Comparison of ENCODE assay signal across 1 cellular context in the genomic region with DNA sequence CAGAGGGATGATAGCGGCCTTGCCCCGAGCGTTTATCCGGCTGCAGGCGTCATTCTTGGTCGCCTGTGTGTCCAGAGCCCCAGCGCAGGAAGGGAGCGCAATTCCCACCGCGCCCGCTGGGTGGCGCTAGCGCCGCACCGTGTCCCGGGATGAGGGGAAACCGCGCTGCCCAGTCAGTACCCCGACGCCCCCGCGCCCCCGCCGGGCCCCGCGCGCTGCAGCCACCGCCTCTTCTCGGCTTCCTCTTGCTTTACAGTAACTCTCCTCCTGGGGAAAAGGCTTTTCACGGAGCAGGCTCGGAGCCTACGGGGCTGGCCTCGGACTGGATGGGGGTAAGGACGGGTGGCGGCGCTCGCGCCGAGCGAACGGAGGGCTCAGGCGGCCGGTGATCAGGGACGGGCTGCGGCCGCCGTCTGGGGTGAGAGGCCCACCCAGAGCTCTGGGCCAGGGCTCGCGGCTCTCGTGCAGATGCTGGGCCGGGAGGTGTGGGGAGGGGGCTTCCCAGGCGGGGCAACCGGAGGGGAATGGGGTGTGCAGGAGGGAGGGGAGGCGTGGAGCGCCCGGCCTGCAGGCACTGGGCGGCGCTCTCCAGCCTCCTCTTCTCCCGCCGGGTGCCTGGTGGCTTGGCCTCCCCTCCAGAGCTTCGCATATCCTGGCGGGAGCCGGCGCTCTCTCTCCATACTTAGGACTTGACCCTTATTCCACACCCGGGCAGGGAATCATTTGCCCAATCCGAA.
TF ChIP-seq lines count a peak whose summit lies in the region.

No MANE protein-coding gene starts in this region.

TF ChIP-seq in K562, 482 proteins besides CTCF, POLR2A, EP300 and RAD21 (continued from another document and continues in another):
- TF ChIP-seq, protein P1, sequence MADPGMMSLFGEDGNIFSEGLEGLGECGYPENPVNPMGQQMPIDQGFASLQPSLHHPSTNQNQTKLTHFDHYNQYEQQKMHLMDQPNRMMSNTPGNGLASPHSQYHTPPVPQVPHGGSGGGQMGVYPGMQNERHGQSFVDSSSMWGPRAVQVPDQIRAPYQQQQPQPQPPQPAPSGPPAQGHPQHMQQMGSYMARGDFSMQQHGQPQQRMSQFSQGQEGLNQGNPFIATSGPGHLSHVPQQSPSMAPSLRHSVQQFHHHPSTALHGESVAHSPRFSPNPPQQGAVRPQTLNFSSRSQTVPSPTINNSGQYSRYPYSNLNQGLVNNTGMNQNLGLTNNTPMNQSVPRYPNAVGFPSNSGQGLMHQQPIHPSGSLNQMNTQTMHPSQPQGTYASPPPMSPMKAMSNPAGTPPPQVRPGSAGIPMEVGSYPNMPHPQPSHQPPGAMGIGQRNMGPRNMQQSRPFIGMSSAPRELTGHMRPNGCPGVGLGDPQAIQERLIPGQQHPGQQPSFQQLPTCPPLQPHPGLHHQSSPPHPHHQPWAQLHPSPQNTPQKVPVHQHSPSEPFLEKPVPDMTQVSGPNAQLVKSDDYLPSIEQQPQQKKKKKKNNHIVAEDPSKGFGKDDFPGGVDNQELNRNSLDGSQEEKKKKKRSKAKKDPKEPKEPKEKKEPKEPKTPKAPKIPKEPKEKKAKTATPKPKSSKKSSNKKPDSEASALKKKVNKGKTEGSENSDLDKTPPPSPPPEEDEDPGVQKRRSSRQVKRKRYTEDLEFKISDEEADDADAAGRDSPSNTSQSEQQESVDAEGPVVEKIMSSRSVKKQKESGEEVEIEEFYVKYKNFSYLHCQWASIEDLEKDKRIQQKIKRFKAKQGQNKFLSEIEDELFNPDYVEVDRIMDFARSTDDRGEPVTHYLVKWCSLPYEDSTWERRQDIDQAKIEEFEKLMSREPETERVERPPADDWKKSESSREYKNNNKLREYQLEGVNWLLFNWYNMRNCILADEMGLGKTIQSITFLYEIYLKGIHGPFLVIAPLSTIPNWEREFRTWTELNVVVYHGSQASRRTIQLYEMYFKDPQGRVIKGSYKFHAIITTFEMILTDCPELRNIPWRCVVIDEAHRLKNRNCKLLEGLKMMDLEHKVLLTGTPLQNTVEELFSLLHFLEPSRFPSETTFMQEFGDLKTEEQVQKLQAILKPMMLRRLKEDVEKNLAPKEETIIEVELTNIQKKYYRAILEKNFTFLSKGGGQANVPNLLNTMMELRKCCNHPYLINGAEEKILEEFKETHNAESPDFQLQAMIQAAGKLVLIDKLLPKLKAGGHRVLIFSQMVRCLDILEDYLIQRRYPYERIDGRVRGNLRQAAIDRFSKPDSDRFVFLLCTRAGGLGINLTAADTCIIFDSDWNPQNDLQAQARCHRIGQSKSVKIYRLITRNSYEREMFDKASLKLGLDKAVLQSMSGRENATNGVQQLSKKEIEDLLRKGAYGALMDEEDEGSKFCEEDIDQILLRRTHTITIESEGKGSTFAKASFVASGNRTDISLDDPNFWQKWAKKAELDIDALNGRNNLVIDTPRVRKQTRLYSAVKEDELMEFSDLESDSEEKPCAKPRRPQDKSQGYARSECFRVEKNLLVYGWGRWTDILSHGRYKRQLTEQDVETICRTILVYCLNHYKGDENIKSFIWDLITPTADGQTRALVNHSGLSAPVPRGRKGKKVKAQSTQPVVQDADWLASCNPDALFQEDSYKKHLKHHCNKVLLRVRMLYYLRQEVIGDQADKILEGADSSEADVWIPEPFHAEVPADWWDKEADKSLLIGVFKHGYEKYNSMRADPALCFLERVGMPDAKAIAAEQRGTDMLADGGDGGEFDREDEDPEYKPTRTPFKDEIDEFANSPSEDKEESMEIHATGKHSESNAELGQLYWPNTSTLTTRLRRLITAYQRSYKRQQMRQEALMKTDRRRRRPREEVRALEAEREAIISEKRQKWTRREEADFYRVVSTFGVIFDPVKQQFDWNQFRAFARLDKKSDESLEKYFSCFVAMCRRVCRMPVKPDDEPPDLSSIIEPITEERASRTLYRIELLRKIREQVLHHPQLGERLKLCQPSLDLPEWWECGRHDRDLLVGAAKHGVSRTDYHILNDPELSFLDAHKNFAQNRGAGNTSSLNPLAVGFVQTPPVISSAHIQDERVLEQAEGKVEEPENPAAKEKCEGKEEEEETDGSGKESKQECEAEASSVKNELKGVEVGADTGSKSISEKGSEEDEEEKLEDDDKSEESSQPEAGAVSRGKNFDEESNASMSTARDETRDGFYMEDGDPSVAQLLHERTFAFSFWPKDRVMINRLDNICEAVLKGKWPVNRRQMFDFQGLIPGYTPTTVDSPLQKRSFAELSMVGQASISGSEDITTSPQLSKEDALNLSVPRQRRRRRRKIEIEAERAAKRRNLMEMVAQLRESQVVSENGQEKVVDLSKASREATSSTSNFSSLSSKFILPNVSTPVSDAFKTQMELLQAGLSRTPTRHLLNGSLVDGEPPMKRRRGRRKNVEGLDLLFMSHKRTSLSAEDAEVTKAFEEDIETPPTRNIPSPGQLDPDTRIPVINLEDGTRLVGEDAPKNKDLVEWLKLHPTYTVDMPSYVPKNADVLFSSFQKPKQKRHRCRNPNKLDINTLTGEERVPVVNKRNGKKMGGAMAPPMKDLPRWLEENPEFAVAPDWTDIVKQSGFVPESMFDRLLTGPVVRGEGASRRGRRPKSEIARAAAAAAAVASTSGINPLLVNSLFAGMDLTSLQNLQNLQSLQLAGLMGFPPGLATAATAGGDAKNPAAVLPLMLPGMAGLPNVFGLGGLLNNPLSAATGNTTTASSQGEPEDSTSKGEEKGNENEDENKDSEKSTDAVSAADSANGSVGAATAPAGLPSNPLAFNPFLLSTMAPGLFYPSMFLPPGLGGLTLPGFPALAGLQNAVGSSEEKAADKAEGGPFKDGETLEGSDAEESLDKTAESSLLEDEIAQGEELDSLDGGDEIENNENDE (IDR thresholded peaks at IDR 0.05; ENCODE audit: low read depth, low read length), result no peak
- TF ChIP-seq EGR1 (conservative IDR thresholded peaks at IDR 0.05) (peak; percentile 94), PHF8 (IDR thresholded peaks at IDR 0.05; ENCODE audit: borderline replicate concordance, low read length) (peak; percentile 25; the same call in 1 of the 2 replicates), NFATC3 (IDR thresholded peaks at IDR 0.05) (no peak), NRF1 (conservative IDR thresholded peaks at IDR 0.05 in 1 of 2, IDR thresholded peaks at IDR 0.05 in 1 of 2) (peak; percentile 44 to 59; a peak in 3 of 4 replicates), ZSCAN32 (CRISPR knock-in tag; IDR thresholded peaks at IDR 0.05) (no peak), C11orf30 (IDR thresholded peaks at IDR 0.05; ENCODE audit: low read depth) (peak; percentile 19; the same call in 1 of the 2 replicates), ZNF12 (CRISPR knock-in tag; IDR thresholded peaks at IDR 0.05) (peak; percentile 27; the same call in 1 of the 2 replicates), L3MBTL2 (IDR thresholded peaks at IDR 0.05) (peak; percentile 56), STAG1 (CRISPR knock-in tag; IDR thresholded peaks at IDR 0.05; ENCODE audit: borderline replicate concordance) (peak; percentile 81), RB1 (IDR thresholded peaks at IDR 0.05; ENCODE audit: low read depth) (peak; percentile 49; the same call in 1 of the 2 replicates), ZNF324 (CRISPR knock-in tag; IDR thresholded peaks at IDR 0.05) (no peak), BHLHE40 (IDR thresholded peaks at IDR 0.05; ENCODE audit: low read length) (peak; percentile 31; the same call in 1 of the 2 replicates)
- TF ChIP-seq, protein P2, sequence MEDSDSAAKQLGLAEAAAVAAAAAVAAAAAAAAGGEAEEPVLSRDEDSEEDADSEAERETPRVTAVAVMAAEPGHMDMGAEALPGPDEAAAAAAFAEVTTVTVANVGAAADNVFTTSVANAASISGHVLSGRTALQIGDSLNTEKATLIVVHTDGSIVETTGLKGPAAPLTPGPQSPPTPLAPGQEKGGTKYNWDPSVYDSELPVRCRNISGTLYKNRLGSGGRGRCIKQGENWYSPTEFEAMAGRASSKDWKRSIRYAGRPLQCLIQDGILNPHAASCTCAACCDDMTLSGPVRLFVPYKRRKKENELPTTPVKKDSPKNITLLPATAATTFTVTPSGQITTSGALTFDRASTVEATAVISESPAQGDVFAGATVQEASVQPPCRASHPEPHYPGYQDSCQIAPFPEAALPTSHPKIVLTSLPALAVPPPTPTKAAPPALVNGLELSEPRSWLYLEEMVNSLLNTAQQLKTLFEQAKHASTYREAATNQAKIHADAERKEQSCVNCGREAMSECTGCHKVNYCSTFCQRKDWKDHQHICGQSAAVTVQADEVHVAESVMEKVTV (CRISPR knock-in tag; IDR thresholded peaks at IDR 0.05), result peak; percentile 62
- TF ChIP-seq, protein P3, sequence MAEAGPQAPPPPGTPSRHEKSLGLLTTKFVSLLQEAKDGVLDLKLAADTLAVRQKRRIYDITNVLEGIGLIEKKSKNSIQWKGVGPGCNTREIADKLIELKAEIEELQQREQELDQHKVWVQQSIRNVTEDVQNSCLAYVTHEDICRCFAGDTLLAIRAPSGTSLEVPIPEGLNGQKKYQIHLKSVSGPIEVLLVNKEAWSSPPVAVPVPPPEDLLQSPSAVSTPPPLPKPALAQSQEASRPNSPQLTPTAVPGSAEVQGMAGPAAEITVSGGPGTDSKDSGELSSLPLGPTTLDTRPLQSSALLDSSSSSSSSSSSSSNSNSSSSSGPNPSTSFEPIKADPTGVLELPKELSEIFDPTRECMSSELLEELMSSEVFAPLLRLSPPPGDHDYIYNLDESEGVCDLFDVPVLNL (CRISPR knock-in tag; IDR thresholded peaks at IDR 0.05; ENCODE audit: low read depth), result 0 out of 2 replicates have a peak, but pooled peaks have one; percentile 9
- TF ChIP-seq, protein P4, sequence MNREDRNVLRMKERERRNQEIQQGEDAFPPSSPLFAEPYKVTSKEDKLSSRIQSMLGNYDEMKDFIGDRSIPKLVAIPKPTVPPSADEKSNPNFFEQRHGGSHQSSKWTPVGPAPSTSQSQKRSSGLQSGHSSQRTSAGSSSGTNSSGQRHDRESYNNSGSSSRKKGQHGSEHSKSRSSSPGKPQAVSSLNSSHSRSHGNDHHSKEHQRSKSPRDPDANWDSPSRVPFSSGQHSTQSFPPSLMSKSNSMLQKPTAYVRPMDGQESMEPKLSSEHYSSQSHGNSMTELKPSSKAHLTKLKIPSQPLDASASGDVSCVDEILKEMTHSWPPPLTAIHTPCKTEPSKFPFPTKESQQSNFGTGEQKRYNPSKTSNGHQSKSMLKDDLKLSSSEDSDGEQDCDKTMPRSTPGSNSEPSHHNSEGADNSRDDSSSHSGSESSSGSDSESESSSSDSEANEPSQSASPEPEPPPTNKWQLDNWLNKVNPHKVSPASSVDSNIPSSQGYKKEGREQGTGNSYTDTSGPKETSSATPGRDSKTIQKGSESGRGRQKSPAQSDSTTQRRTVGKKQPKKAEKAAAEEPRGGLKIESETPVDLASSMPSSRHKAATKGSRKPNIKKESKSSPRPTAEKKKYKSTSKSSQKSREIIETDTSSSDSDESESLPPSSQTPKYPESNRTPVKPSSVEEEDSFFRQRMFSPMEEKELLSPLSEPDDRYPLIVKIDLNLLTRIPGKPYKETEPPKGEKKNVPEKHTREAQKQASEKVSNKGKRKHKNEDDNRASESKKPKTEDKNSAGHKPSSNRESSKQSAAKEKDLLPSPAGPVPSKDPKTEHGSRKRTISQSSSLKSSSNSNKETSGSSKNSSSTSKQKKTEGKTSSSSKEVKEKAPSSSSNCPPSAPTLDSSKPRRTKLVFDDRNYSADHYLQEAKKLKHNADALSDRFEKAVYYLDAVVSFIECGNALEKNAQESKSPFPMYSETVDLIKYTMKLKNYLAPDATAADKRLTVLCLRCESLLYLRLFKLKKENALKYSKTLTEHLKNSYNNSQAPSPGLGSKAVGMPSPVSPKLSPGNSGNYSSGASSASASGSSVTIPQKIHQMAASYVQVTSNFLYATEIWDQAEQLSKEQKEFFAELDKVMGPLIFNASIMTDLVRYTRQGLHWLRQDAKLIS (CRISPR knock-in tag; IDR thresholded peaks at IDR 0.05), result no peak; the same call in 1 of the 2 replicates
- TF ChIP-seq, protein P5, sequence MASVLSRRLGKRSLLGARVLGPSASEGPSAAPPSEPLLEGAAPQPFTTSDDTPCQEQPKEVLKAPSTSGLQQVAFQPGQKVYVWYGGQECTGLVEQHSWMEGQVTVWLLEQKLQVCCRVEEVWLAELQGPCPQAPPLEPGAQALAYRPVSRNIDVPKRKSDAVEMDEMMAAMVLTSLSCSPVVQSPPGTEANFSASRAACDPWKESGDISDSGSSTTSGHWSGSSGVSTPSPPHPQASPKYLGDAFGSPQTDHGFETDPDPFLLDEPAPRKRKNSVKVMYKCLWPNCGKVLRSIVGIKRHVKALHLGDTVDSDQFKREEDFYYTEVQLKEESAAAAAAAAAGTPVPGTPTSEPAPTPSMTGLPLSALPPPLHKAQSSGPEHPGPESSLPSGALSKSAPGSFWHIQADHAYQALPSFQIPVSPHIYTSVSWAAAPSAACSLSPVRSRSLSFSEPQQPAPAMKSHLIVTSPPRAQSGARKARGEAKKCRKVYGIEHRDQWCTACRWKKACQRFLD (CRISPR knock-in tag; IDR thresholded peaks at IDR 0.05), result peak; percentile 44; the same call in 1 of the 2 replicates
- TF ChIP-seq, protein P6, sequence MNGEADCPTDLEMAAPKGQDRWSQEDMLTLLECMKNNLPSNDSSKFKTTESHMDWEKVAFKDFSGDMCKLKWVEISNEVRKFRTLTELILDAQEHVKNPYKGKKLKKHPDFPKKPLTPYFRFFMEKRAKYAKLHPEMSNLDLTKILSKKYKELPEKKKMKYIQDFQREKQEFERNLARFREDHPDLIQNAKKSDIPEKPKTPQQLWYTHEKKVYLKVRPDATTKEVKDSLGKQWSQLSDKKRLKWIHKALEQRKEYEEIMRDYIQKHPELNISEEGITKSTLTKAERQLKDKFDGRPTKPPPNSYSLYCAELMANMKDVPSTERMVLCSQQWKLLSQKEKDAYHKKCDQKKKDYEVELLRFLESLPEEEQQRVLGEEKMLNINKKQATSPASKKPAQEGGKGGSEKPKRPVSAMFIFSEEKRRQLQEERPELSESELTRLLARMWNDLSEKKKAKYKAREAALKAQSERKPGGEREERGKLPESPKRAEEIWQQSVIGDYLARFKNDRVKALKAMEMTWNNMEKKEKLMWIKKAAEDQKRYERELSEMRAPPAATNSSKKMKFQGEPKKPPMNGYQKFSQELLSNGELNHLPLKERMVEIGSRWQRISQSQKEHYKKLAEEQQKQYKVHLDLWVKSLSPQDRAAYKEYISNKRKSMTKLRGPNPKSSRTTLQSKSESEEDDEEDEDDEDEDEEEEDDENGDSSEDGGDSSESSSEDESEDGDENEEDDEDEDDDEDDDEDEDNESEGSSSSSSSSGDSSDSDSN (IDR thresholded peaks at IDR 0.05; ENCODE audit: borderline replicate concordance in 1 of 2, low read depth in 2 of 2, low read length in 2 of 2), result 0 out of 4 replicates have a peak, but pooled peaks of 1 of the 2 experiments have one; percentile 56
- TF ChIP-seq, protein P7, sequence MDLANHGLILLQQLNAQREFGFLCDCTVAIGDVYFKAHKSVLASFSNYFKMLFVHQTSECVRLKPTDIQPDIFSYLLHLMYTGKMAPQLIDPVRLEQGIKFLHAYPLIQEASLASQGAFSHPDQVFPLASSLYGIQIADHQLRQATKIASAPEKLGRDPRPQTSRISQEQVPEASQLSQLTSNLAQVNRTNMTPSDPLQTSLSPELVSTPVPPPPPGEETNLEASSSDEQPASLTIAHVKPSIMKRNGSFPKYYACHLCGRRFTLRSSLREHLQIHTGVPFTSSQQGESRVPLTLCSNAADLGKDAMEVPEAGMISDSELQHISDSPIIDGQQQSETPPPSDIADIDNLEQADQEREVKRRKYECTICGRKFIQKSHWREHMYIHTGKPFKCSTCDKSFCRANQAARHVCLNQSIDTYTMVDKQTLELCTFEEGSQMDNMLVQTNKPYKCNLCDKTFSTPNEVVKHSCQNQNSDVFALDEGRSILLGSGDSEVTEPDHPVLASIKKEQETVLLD (IDR thresholded peaks at IDR 0.05), result no peak
- TF ChIP-seq, protein P8, sequence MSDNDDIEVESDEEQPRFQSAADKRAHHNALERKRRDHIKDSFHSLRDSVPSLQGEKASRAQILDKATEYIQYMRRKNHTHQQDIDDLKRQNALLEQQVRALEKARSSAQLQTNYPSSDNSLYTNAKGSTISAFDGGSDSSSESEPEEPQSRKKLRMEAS (CRISPR knock-in tag; IDR thresholded peaks at IDR 0.05), result 0 out of 2 replicates have a peak, but pooled peaks have one; percentile 16
